ENCODE assay signal across 8 cellular contexts in the genomic region with DNA sequence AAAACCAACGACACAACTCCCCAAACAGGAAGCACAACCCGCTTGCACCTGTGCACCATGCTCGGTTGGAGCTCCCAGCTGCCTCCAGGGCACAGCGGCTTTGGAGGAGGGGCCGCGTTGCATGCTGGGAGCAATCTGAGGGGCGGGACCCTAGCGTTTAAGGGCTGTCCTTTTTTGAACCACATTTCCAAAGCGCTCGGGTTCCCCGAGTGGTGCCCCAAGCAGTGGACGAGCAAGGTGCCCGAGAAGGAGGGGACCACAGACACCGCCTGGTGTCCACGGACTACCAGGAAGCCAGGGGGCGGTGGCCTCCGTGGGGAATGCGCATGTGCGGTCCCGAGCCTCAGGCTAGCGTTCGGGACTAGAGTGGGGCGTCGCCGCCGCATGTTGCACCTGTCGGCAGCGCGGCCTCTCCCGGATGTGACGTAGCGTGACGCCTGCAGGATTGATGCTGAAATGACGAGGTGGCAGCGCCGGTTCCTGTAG. TPM values are rescaled to one million over a fixed set of nuclear protein-coding genes. Genes with fewer than 3 reads are reported as not detected.
A peak's percentile ranks its signal among the peaks of the same experiment; 100 is the strongest.
DNase-seq lines count a peak whose midpoint lies in the region; ATAC-seq and TF ChIP-seq lines count a peak whose summit lies in the region.

No MANE protein-coding gene starts in this region.

- H3K36me3 ChIP-seq in smooth muscle cell (ENCODE audit: low read depth), result no peaks in the 10 kb centered on the region
- H3K36me3 ChIP-seq in endodermal cell (ENCODE audit: control insufficient read depth, insufficient read depth, low read length), result no peaks in the 10 kb centered on the region

- H3K27ac Mint-ChIP-seq in activated CD4-positive, alpha-beta memory T cell treated with anti-CD3 and anti-CD28 coated beads for 36 hours, result peak overlapping the region; percentile 70
- no peak overlapping the region for H3K27ac Mint-ChIP-seq in endodermal cell

- POLR2A ChIA-PET in activated CD4-positive, alpha-beta memory T cell treated with anti-CD3 and anti-CD28 coated beads for 36 hours (lab: Charles Lee), result no interaction called here

- WGBS in smooth muscle cell (ENCODE audit: low lambda C conversion rate), result 87% methylated on average over 35 of the region's 36 CpGs
- 88 to 90% methylated on average over 31 to 36 of the region's 36 CpGs for WGBS in endodermal cell (ENCODE audit: insufficient coverage in 1 of 2, insufficient read length in 1 of 2), 2 experiments

- H4K20me1 ChIP-seq in smooth muscle cell (ENCODE audit: low read depth), result no peaks in the 10 kb centered on the region

- H3K4me1 ChIP-seq in smooth muscle cell (ENCODE audit: low read depth) (no peaks in the 10 kb centered on the region), endodermal cell (ENCODE audit: control insufficient read depth, insufficient read depth, low read length) (no peaks in the 10 kb centered on the region)

- H3K4me1 Mint-ChIP-seq in activated CD4-positive, alpha-beta memory T cell treated with anti-CD3 and anti-CD28 coated beads for 36 hours (ENCODE audit: low read depth), result peaks cover 9% of the 10 kb centered on the region
- no peaks in the 10 kb centered on the region for H3K4me1 Mint-ChIP-seq in endodermal cell

- no peak overlapping the region for H3K4me2 ChIP-seq in smooth muscle cell

- H3K27ac ChIP-seq in smooth muscle cell (ENCODE audit: low read depth) (no peak overlapping the region), endodermal cell (ENCODE audit: low read depth, low read length) (no peak overlapping the region)

- no peaks in the 10 kb centered on the region for H3K9me3 Mint-ChIP-seq in activated CD4-positive, alpha-beta memory T cell treated with anti-CD3 and anti-CD28 coated beads for 36 hours
- peaks cover 27% of the 10 kb centered on the region for H3K9me3 Mint-ChIP-seq in endodermal cell

- no peaks in the 10 kb centered on the region for H3F3A ChIP-seq in smooth muscle cell (ENCODE audit: low read depth)

- no peak overlapping the region for H3K9ac ChIP-seq in smooth muscle cell (ENCODE audit: low read depth)
- H3K9ac ChIP-seq in endodermal cell (ENCODE audit: extremely low read depth, low read length, poor library complexity, severe bottlenecking), result no peak overlapping the region

- peak overlapping the region; percentile 71 for H3K4me3 Mint-ChIP-seq in activated CD4-positive, alpha-beta memory T cell treated with anti-CD3 and anti-CD28 coated beads for 36 hours
- no peak overlapping the region for H3K4me3 Mint-ChIP-seq in endodermal cell

- CTCF ChIA-PET in activated CD4-positive, alpha-beta memory T cell treated with anti-CD3 and anti-CD28 coated beads for 36 hours (lab: Charles Lee), result interaction anchor here (0.5 to 3.1 kb wide), 5 partner anchors 19 to 215 kb away, joined by 3 to 34 read pairs (median 7); no protein-coding TSS in a partner anchor

- TF ChIP-seq CTCF in smooth muscle cell (IDR thresholded peaks at IDR 0.05; ENCODE audit: borderline replicate concordance, insufficient read depth, poor library complexity, severe bottlenecking) (no peak), endodermal cell (conservative IDR thresholded peaks at IDR 0.05) (no peak)

- intact Hi-C loops in activated CD4-positive, alpha-beta memory T cell treated with anti-CD3 and anti-CD28 coated beads for 36 hours (cut with micrococcal nuclease), result loop anchor here (5.0 kb wide), 1 partner anchor 214 kb away; no protein-coding TSS in a partner anchor
- intact Hi-C loops in left ventricle myocardium superior (cut with micrococcal nuclease), result loop anchor here (5.0 kb wide), 1 partner anchor 274 kb away; no protein-coding TSS in a partner anchor

- no peaks in the 10 kb centered on the region for H3K36me3 Mint-ChIP-seq in activated CD4-positive, alpha-beta memory T cell treated with anti-CD3 and anti-CD28 coated beads for 36 hours
- H3K36me3 Mint-ChIP-seq in endodermal cell (ENCODE audit: low read depth), result no peaks in the 10 kb centered on the region

- H3K79me2 ChIP-seq in smooth muscle cell (ENCODE audit: low read depth), result no peaks in the 10 kb centered on the region

- H3K4me3 ChIP-seq in smooth muscle cell (no peak overlapping the region), endodermal cell (ENCODE audit: low read length) (no peak overlapping the region)

- no peak overlapping the region for H2AFZ ChIP-seq in smooth muscle cell (ENCODE audit: low read depth)

- no peak for ATAC-seq in left ventricle myocardium superior
- no peak for ATAC-seq in GM18498 (IDR thresholded peaks at IDR 0.05; ENCODE audit: unreplicated experiment)

- H3K9me3 ChIP-seq in smooth muscle cell (replicated peaks; ENCODE audit: low read depth), result no peaks in the 10 kb centered on the region
- H3K9me3 ChIP-seq in endodermal cell (ENCODE audit: control insufficient read depth, low read length), result no peaks in the 10 kb centered on the region

- DNase-seq in NCI-H146 treated with DMSO at 0.1 percent for 48 hours (lab: John Stamatoyannopoulos, UW; ENCODE audit: unreplicated experiment), result peak; percentile 85
- peak; percentile 86 for DNase-seq in activated CD4-positive, alpha-beta memory T cell treated with anti-CD3 and anti-CD28 coated beads for 36 hours
- DNase-seq in left ventricle myocardium superior, result peak; percentile 38
- peak; percentile 3 to 71 (median 66) for DNase-seq in stimulated activated naive CD4-positive, alpha-beta T cell (lab: John Stamatoyannopoulos, UW)
- no peak for DNase-seq in epidermal melanocyte (ENCODE audit: insufficient read length, low spot score)
- DNase-seq in smooth muscle cell (lab: John Stamatoyannopoulos, UW; ENCODE audit: unreplicated experiment), result no peak
- DNase-seq in endodermal cell, result no peak

- H3K27me3 ChIP-seq in smooth muscle cell (ENCODE audit: low read depth), result no peaks in the 10 kb centered on the region
- H3K27me3 ChIP-seq in endodermal cell (ENCODE audit: control insufficient read depth, insufficient read depth, low read length, poor library complexity, severe bottlenecking), result no peaks in the 10 kb centered on the region

- no peaks in the 10 kb centered on the region for H3K27me3 Mint-ChIP-seq in activated CD4-positive, alpha-beta memory T cell treated with anti-CD3 and anti-CD28 coated beads for 36 hours
- H3K27me3 Mint-ChIP-seq in endodermal cell (ENCODE audit: insufficient read depth), result peaks cover 5% of the 10 kb centered on the region

RNA-seq across cellular contexts. Expression of gene ZNF57, which starts 11.9 kb away (rescaled TPM):
- 1 to 10 TPM; 6.7 to 8.3 TPM for total RNA-seq in activated CD4-positive, alpha-beta memory T cell treated with anti-CD3 and anti-CD28 coated beads for 36 hours
- total RNA-seq in left ventricle myocardium superior, result 3.9 TPM
- 1.2 and 2.3 TPM in 2 replicates for total RNA-seq in smooth muscle cell
- 0.40 and 1.7 TPM in 2 replicates for polyA plus RNA-seq in smooth muscle cell
- total RNA-seq in endodermal cell, result 1 to 10 TPM; 4.3 to 5.0 TPM
- 4.1 TPM for polyA plus RNA-seq in endodermal cell (2013, experiment 1 of 2)
- 4.2 TPM for polyA plus RNA-seq in endodermal cell (2013, experiment 2 of 2)

RNA-seq across cellular contexts. Expression of gene ZNF556, which starts 21.6 kb away (rescaled TPM):
- total RNA-seq in activated CD4-positive, alpha-beta memory T cell treated with anti-CD3 and anti-CD28 coated beads for 36 hours, result not detected
- total RNA-seq in left ventricle myocardium superior (not detected), smooth muscle cell (0.04 TPM in 1 of 2 replicates, not detected in the other), endodermal cell (not detected)
- polyA plus RNA-seq in smooth muscle cell, result not detected in 2 replicates
- polyA plus RNA-seq in endodermal cell (2013, experiment 1 of 2), result 0.04 TPM
- 0.04 TPM for polyA plus RNA-seq in endodermal cell (2013, experiment 2 of 2)

RNA-seq across cellular contexts. Expression of gene ZNF555, which starts 47.5 kb away (rescaled TPM):
- 1 to 10 TPM; 3.6 to 3.8 TPM for total RNA-seq in activated CD4-positive, alpha-beta memory T cell treated with anti-CD3 and anti-CD28 coated beads for 36 hours
- total RNA-seq in left ventricle myocardium superior (9.6 TPM), smooth muscle cell (4.9 and 10.0 TPM in 2 replicates), endodermal cell (10 to 100 TPM in 1 of 2 donors, 1 to 10 TPM in 1; 9.6 to 10.5 TPM)
- polyA plus RNA-seq in smooth muscle cell, result 3.2 and 6.1 TPM in 2 replicates
- 8.7 TPM for polyA plus RNA-seq in endodermal cell (2013, experiment 1 of 2)
- polyA plus RNA-seq in endodermal cell (2013, experiment 2 of 2), result 8.7 TPM

RNA-seq across cellular contexts. Expression of gene ZNF77, which starts 56.0 kb away (rescaled TPM):
- total RNA-seq in activated CD4-positive, alpha-beta memory T cell treated with anti-CD3 and anti-CD28 coated beads for 36 hours, result 1 to 10 TPM; 4.3 to 4.8 TPM
- total RNA-seq in left ventricle myocardium superior, result 2.2 TPM
- 2.5 and 4.5 TPM in 2 replicates for total RNA-seq in smooth muscle cell
- 2.3 and 3.5 TPM in 2 replicates for polyA plus RNA-seq in smooth muscle cell
- total RNA-seq in endodermal cell, result 1 to 10 TPM; 4.6 to 7.1 TPM
- polyA plus RNA-seq in endodermal cell (2013, experiment 1 of 2), result 8.7 TPM
- 9.9 TPM for polyA plus RNA-seq in endodermal cell (2013, experiment 2 of 2)

Comparison
In these comparisons a context has a peak if more than half of its experiments do, and no peak if none do; other contexts are left out.
1. DNase-seq: peak in NCI-H146 treated with DMSO at 0.1 percent for 48 hours (single experiment), activated CD4-positive, alpha-beta memory T cell treated with anti-CD3 and anti-CD28 coated beads for 36 hours (single experiment), left ventricle myocardium superior (single experiment) and stimulated activated naive CD4-positive, alpha-beta T cell (6 of 6); none in epidermal melanocyte (single experiment), smooth muscle cell (single experiment) and endodermal cell (single experiment).